22 cellular contexts compared by ENCODE assay signal in the genomic region with DNA sequence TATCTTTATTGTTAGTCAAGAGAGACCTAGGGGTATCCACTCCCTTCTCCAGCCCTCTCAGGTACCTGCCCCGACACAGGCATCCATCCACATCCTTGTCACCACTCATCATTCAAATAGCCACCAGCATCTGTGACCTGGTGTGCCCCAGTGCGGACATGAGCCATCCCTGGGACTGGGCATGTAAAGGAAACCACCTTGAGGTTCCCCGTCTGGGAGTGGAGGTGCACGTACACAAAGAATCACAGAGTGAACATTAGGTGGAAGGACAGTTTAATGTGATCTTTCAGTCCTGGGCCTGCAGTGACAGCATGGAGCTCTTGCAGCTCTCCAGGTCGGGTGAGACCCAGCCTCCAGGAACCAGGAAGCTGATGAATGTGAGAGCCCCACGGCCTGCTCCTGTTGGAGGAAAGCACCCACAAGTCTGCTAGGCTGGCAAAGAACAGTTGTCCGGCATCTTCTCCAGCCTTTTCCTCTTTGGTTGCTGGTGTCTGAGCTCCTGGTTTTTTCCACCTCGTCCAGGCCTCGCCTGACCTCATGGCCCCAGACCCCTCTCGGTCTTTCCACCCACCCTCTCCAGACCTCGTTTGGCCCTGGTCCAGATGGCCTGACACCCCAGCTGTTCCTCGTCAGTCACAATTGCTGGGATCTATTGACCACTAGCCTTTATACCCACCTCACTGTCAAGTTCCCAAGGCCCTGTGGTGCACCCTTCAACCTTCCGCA. TPM values are rescaled to one million over a fixed set of nuclear protein-coding genes. Genes with fewer than 3 reads are reported as not detected.
"Had no signal": no experiment of that assay in that cellular context is flagged by ENCODE, and none has a peak within 500 bp of the region (broad histone marks: within the 10 kb centered on the region; RNA-seq: fewer than 3 reads in every experiment).

No MANE protein-coding gene starts in this region.

- DNase-seq: activated B cell treated with CpG ODN at 0.5 μM for 24 hours; activated CD4-positive, alpha-beta T cell treated with anti-CD3 and anti-CD28 coated beads, Interleukin-2, amount 50 U/mL, for 1 hour; activated naive CD4-positive, alpha-beta T cell treated with anti-CD3 and anti-CD28 coated beads, Interleukin-2, amount 50 U/mL, for 16 hours; activated T-cell treated with anti-CD3 and anti-CD28 coated beads for 4 hours; caudate nucleus; colonic mucosa; foreskin melanocyte; heart right ventricle; islet precursor cell; left ventricle myocardium inferior; mesenchymal stem cell; stimulated activated CD4-positive, alpha-beta T cell treated with anti-CD3 and anti-CD28 coated beads, Interleukin-15, amount 100 ng/mL, for 24 hours; stimulated activated CD4-positive, alpha-beta T cell treated with anti-CD3 and anti-CD28 coated beads, Interleukin-4, amount 100 ng/mL, for 24 hours; T-helper 1 cell; thyroid gland; uterus had no signal

- H3K9me3 Mint-ChIP-seq: activated B cell treated with CpG ODN at 0.5 μM for 24 hours; activated T-helper 17 cell treated with anti-CD3 and anti-CD28 coated beads, Interleukin-2, amount 50 U/mL, for 72 hours; neural crest cell had no signal

- H3K27ac ChIP-seq: adrenal gland, colonic mucosa, heart right ventricle, left ventricle myocardium inferior, parathyroid adenoma, thyroid gland, uterus had no signal

- H3K4me3 ChIP-seq: adrenal gland, colonic mucosa, heart right ventricle, left ventricle myocardium inferior, thyroid gland, uterus had no signal

- H3K27me3 ChIP-seq: adrenal gland, colonic mucosa, thyroid gland, uterus had no signal

- H3K4me1 ChIP-seq: adrenal gland, colonic mucosa, heart right ventricle, left ventricle myocardium inferior, parathyroid adenoma, thyroid gland, uterus had no signal

- H3K27me3 Mint-ChIP-seq: activated B cell treated with CpG ODN at 0.5 μM for 24 hours; activated T-helper 17 cell treated with anti-CD3 and anti-CD28 coated beads, Interleukin-2, amount 50 U/mL, for 72 hours had no signal

- H3K4me3 Mint-ChIP-seq: activated B cell treated with CpG ODN at 0.5 μM for 24 hours; activated T-helper 17 cell treated with anti-CD3 and anti-CD28 coated beads, Interleukin-2, amount 50 U/mL, for 72 hours; neural crest cell had no signal

- H3K36me3 ChIP-seq: colonic mucosa, uterus had no signal

- H3K9ac ChIP-seq: parathyroid adenoma had no signal

- H3K9me3 ChIP-seq: adrenal gland, colonic mucosa, heart right ventricle, left ventricle myocardium inferior, thyroid gland, uterus had no signal

- H3K27ac Mint-ChIP-seq: activated B cell treated with CpG ODN at 0.5 μM for 24 hours; activated T-helper 17 cell treated with anti-CD3 and anti-CD28 coated beads, Interleukin-2, amount 50 U/mL, for 72 hours had no signal

RNA-seq across cellular contexts. Expression of gene NLRP6, which starts 24.9 kb away (rescaled TPM):
- total RNA-seq: left ventricle myocardium inferior, neural crest cell, renal cortical epithelial cell, skeletal muscle tissue had no signal
